ENCODE assay signal across 9 cellular contexts in genomic region chr19:46288896-46289588, GRCh38. TPM values are rescaled to one million over a fixed set of nuclear protein-coding genes. Genes with fewer than 3 reads are reported as not detected.
A peak's percentile ranks its signal among the peaks of the same experiment; 100 is the strongest.
DNase-seq lines count a peak whose midpoint lies in the region; FAIRE-seq and TF ChIP-seq lines count a peak whose summit lies in the region.
"Had no signal": no experiment of that assay in that cellular context is flagged by ENCODE, and none has a peak within 500 bp of the region (broad histone marks: within the 10 kb centered on the region; RNA-seq: fewer than 3 reads in every experiment).

No MANE protein-coding gene starts in this region.

- CTCF ChIA-PET in RWPE1 (lab: Yijun Ruan, JAX) = interaction anchor here (0.7 to 1.5 kb wide), 2 partner anchors 8 to 150 kb away, joined by 4 to 5 read pairs; no protein-coding TSS in a partner anchor
- CTCF ChIA-PET in CD8-positive, alpha-beta memory T cell (lab: Charles Lee) = interaction anchor here (1.1 kb wide), 1 partner anchor 8 kb away, joined by 4 read pairs; no protein-coding TSS in a partner anchor

- H3K4me1 ChIP-seq in small intestine (ENCODE audit: control insufficient read depth in 2 of 2, insufficient read depth in 1 of 2, low read depth in 1 of 2, low read length in 1 of 2) = no peaks in the 10 kb centered on the region
- H3K4me1 ChIP-seq in CD8-positive, alpha-beta memory T cell (ENCODE audit: insufficient read depth, low read length) = no peaks in the 10 kb centered on the region

- H3K4me1 Mint-ChIP-seq in CD8-positive, alpha-beta memory T cell = no peaks in the 10 kb centered on the region
- H3K4me1 Mint-ChIP-seq in glutamatergic neuron (ENCODE audit: low read depth, unreplicated experiment) = no peaks in the 10 kb centered on the region

- DNase-seq in HCEC 1CT (peak; percentile 99), RWPE1 (ENCODE audit: low spot score) (peak; percentile 94), fibroblast of villous mesenchyme (ENCODE audit: low read depth) (peak; percentile 98), small intestine (peak; percentile 29), NCI-H2107 treated with DMSO at 0.1 percent for 48 hours (lab: John Stamatoyannopoulos, UW; ENCODE audit: unreplicated experiment) (no peak), glutamatergic neuron (no peak), ureter (ENCODE audit: low spot score) (no peak)
- no peak for DNase-seq in CD8-positive, alpha-beta memory T cell
- DNase-seq: activated T-cell treated with anti-CD3 and anti-CD28 coated beads, Interleukin-2, amount 50 U/mL, for 72 hours had no signal

- H3K27me3 ChIP-seq in small intestine (ENCODE audit: control insufficient read depth in 2 of 2, insufficient read depth in 2 of 2, low read length in 2 of 2) = no peaks in the 10 kb centered on the region
- no peaks in the 10 kb centered on the region for H3K27me3 ChIP-seq in CD8-positive, alpha-beta memory T cell (ENCODE audit: insufficient read depth, low read length, poor library complexity, severe bottlenecking)

- peak overlapping the region; percentile 89 for H3K27ac ChIP-seq in RWPE1
- H3K27ac ChIP-seq in small intestine (ENCODE audit: low read depth in 1 of 2, low read length in 1 of 2) = peak overlapping the region in 1 of 2 donors; percentile 52
- no peak overlapping the region for H3K27ac ChIP-seq in CD8-positive, alpha-beta memory T cell (ENCODE audit: low read depth, low read length)

- H3K27me3 Mint-ChIP-seq in CD8-positive, alpha-beta memory T cell = peaks cover 0 to 10% of the 10 kb centered on the region in 2 donors
- peaks cover 3% of the 10 kb centered on the region for H3K27me3 Mint-ChIP-seq in glutamatergic neuron (ENCODE audit: unreplicated experiment)

- no peak overlapping the region for H3K4me3 Mint-ChIP-seq in CD8-positive, alpha-beta memory T cell
- no peak overlapping the region for H3K4me3 Mint-ChIP-seq in glutamatergic neuron (ENCODE audit: unreplicated experiment)
- H3K4me3 Mint-ChIP-seq: activated T-cell treated with anti-CD3 and anti-CD28 coated beads, Interleukin-2, amount 50 U/mL, for 72 hours had no signal

- 47 to 75% (median 64%) methylated on average over 6 of the region's 6 CpGs for WGBS in small intestine, 3 donors

- no peak for FAIRE-seq in small intestine (lab: Jason Lieb, UNC)

- TF ChIP-seq CTCF in RWPE1 (conservative IDR thresholded peaks at IDR 0.05; ENCODE audit: low read depth) (no peak), fibroblast of villous mesenchyme (IDR thresholded peaks at IDR 0.05; ENCODE audit: insufficient read depth, low read depth, low read length) (no peak), glutamatergic neuron (IDR thresholded peaks at IDR 0.05; ENCODE audit: partially characterized antibody, unreplicated experiment) (no peak)

- no peaks in the 10 kb centered on the region for H3K36me3 ChIP-seq in small intestine (ENCODE audit: control insufficient read depth in 2 of 2, insufficient read depth in 2 of 2, low read length in 2 of 2)
- no peaks in the 10 kb centered on the region for H3K36me3 ChIP-seq in CD8-positive, alpha-beta memory T cell (ENCODE audit: insufficient read depth, low read length)

- peaks cover 0 to 6% (median 0%) of the 10 kb centered on the region in 5 donors for H3K9me3 Mint-ChIP-seq in CD8-positive, alpha-beta memory T cell
- H3K9me3 Mint-ChIP-seq in glutamatergic neuron (ENCODE audit: unreplicated experiment) = peaks cover 1% of the 10 kb centered on the region

- peaks cover 0 to 3% (median 0%) of the 10 kb centered on the region in 3 donors for H3K36me3 Mint-ChIP-seq in CD8-positive, alpha-beta memory T cell
- no peaks in the 10 kb centered on the region for H3K36me3 Mint-ChIP-seq in glutamatergic neuron (ENCODE audit: unreplicated experiment)

- H3K4me3 ChIP-seq in fibroblast of villous mesenchyme (ENCODE audit: low read depth, low read length) = no peak overlapping the region
- H3K4me3 ChIP-seq in small intestine (ENCODE audit: low read depth in 1 of 2, low read length in 2 of 2) = no peak overlapping the region
- no peak overlapping the region for H3K4me3 ChIP-seq in CD8-positive, alpha-beta memory T cell (ENCODE audit: low read length)

- H3K9me3 ChIP-seq in small intestine (ENCODE audit: control insufficient read depth, low read depth) = no peaks in the 10 kb centered on the region
- H3K9me3 ChIP-seq in CD8-positive, alpha-beta memory T cell (ENCODE audit: low read length) = peaks cover 8% of the 10 kb centered on the region

- H3K27ac Mint-ChIP-seq in CD8-positive, alpha-beta memory T cell = peak overlapping the region in 1 of 8 donors; percentile 31
- no peak overlapping the region for H3K27ac Mint-ChIP-seq in glutamatergic neuron (ENCODE audit: unreplicated experiment)
- H3K27ac Mint-ChIP-seq: activated T-cell treated with anti-CD3 and anti-CD28 coated beads, Interleukin-2, amount 50 U/mL, for 72 hours had no signal

- POLR2A ChIA-PET in RWPE1 (lab: Yijun Ruan, JAX; ENCODE audit: low non-redundant PET) = no interaction called here
- POLR2A ChIA-PET in CD8-positive, alpha-beta memory T cell (lab: Charles Lee) = no interaction called here

RNA-seq across cellular contexts. Expression of gene HIF3A, which starts 7.8 kb away (rescaled TPM):
- 0.43 and 0.64 TPM in 2 replicates for total RNA-seq in fibroblast of villous mesenchyme
- 10 to 100 TPM in 1 of 3 donors, 1 to 10 TPM in 1, under 1 TPM in 1; 0.89 to 27.9 (median 4.1) TPM for polyA plus RNA-seq in small intestine
- not detected for total RNA-seq in CD8-positive, alpha-beta memory T cell
- not detected for polyA plus RNA-seq in CD8-positive, alpha-beta memory T cell
- total RNA-seq in glutamatergic neuron (ENCODE audit: unreplicated experiment) = 4.4 TPM
- 108 TPM for total RNA-seq in ureter
- total RNA-seq: activated T-cell treated with anti-CD3 and anti-CD28 coated beads, Interleukin-2, amount 50 U/mL, for 72 hours had no signal

RNA-seq across cellular contexts. Expression of gene PPP5C, which starts 57.8 kb away (rescaled TPM):
- total RNA-seq in fibroblast of villous mesenchyme (44.9 and 48.3 TPM in 2 replicates), glutamatergic neuron (ENCODE audit: unreplicated experiment) (85.8 TPM), ureter (91.3 TPM)
- 10 to 100 TPM; 24.0 to 48.9 (median 30.0) TPM for polyA plus RNA-seq in small intestine
- 100 to 1,000 TPM; 124 TPM for total RNA-seq in CD8-positive, alpha-beta memory T cell
- polyA plus RNA-seq in CD8-positive, alpha-beta memory T cell = 38.7 TPM

RNA-seq across cellular contexts. Expression of gene IGFL1, which starts 59.5 kb away (rescaled TPM):
- not detected in 2 replicates for total RNA-seq in fibroblast of villous mesenchyme
- not detected for polyA plus RNA-seq in small intestine
- not detected for total RNA-seq in CD8-positive, alpha-beta memory T cell
- polyA plus RNA-seq in CD8-positive, alpha-beta memory T cell = not detected
- total RNA-seq in glutamatergic neuron (ENCODE audit: unreplicated experiment) = not detected
- 1.9 TPM for total RNA-seq in ureter
- total RNA-seq: activated T-cell treated with anti-CD3 and anti-CD28 coated beads, Interleukin-2, amount 50 U/mL, for 72 hours had no signal

Comparison
In these comparisons a context has a peak if more than half of its experiments do, and no peak if none do; other contexts are left out.
1. DNase-seq: peak in HCEC 1CT (single experiment), RWPE1 (single experiment), fibroblast of villous mesenchyme (single experiment) and small intestine (single experiment); none in NCI-H2107 treated with DMSO at 0.1 percent for 48 hours (single experiment), CD8-positive, alpha-beta memory T cell (0 of 5), glutamatergic neuron (single experiment) and ureter (single experiment).
2. RNA of gene HIF3A, which starts 7.8 kb away (total RNA-seq): 108 TPM in ureter (single experiment); 4.4 TPM in glutamatergic neuron (single experiment), 0.43 to 0.64 TPM in fibroblast of villous mesenchyme and not detected in CD8-positive, alpha-beta memory T cell; every median in the first group is over 10 times any median in the second.